In genomic region chr19:58355891-58356235, GRCh38 we compare ENCODE assay signal across 15 cellular contexts. TPM values are rescaled to one million over a fixed set of nuclear protein-coding genes. Genes with fewer than 3 reads are reported as not detected.
DNase-seq lines count a peak whose midpoint lies in the region; ATAC-seq and TF ChIP-seq lines count a peak whose summit lies in the region.
"Had no signal": no experiment of that assay in that cellular context is flagged by ENCODE, and none has a peak within 500 bp of the region (broad histone marks: within the 10 kb centered on the region; RNA-seq: fewer than 3 reads in every experiment).

No MANE protein-coding gene starts in this region.

- peak overlapping the region; percentile 73 for H3K4me3 Mint-ChIP-seq in natural killer cell
- H3K4me3 Mint-ChIP-seq: brain had no signal

- peaks cover 0 to 7% of the 10 kb centered on the region in 2 donors for H3K4me1 Mint-ChIP-seq in natural killer cell

- TF ChIP-seq CTCF in coronary artery (IDR thresholded peaks at IDR 0.05) (no peak), natural killer cell (IDR thresholded peaks at IDR 0.05) (no peak)

- no peaks in the 10 kb centered on the region for H3K36me3 ChIP-seq in urinary bladder (ENCODE audit: insufficient read depth)
- H3K36me3 ChIP-seq: transverse colon had no signal

- H3K36me3 Mint-ChIP-seq in natural killer cell, result no peaks in the 10 kb centered on the region

- no peaks in the 10 kb centered on the region for H3K9me3 Mint-ChIP-seq in natural killer cell
- H3K9me3 Mint-ChIP-seq: brain had no signal

- ATAC-seq in Right ventricle myocardium superior (ENCODE audit: poor library complexity), result peak; percentile 8
- ATAC-seq in natural killer cell, result no peak
- no peak for ATAC-seq in HG03565 (IDR thresholded peaks at IDR 0.05; ENCODE audit: unreplicated experiment)

- H3K4me3 ChIP-seq in coronary artery, result peak overlapping the region; percentile 67
- peak overlapping the region; percentile 8 for H3K4me3 ChIP-seq in urinary bladder (ENCODE audit: low read depth, low read length)
- H3K4me3 ChIP-seq: MG63, PC-9 had no signal

- no peaks in the 10 kb centered on the region for H3K4me1 ChIP-seq in urinary bladder (ENCODE audit: insufficient read depth)

- H3K27me3 Mint-ChIP-seq in natural killer cell (ENCODE audit: low read depth in 2 of 2), result peaks cover 0 to 5% of the 10 kb centered on the region in 2 donors
- H3K27me3 Mint-ChIP-seq: brain had no signal

- whole genome bisulfite sequencing in urinary bladder, result 20% methylated on average over 30 of the region's 30 CpGs

- intact Hi-C loops in Right ventricle myocardium superior (cut with DNase I) (no loop called here), cardiac septum (cut with DNase I) (no loop called here), natural killer cell (cut with micrococcal nuclease) (no loop called here)

- no peak overlapping the region for H3K27ac ChIP-seq in coronary artery
- no peak overlapping the region for H3K27ac ChIP-seq in urinary bladder (ENCODE audit: low read depth)
- H3K27ac ChIP-seq: PC-9, transverse colon had no signal

- H3K27ac Mint-ChIP-seq in natural killer cell, result no peak overlapping the region

- no peak for DNase-seq in Right ventricle myocardium superior
- no peak for DNase-seq in cardiac septum (ENCODE audit: low spot score)
- no peak for DNase-seq in coronary artery (ENCODE audit: low spot score)
- DNase-seq in natural killer cell, result no peak
- DNase-seq in HUDEP-2 (lab: John Stamatoyannopoulos, UW; ENCODE audit: unreplicated experiment in 76 of 76), result no peak
- DNase-seq in midbrain (lab: John Stamatoyannopoulos, UW), result no peak
- DNase-seq: C1 segment of cervical spinal cord, GDM1, MG63, NCI-H2227 treated with DMSO at 0.1 percent for 48 hours, PC-9, transverse colon had no signal

RNA-seq across cellular contexts. Expression of gene A1BG, which starts 2.6 kb away (rescaled TPM):
- 4.1 TPM for total RNA-seq in Right ventricle myocardium superior
- total RNA-seq in cardiac septum, result 5.2 TPM
- total RNA-seq in natural killer cell, result 10 to 100 TPM in 1 of 3 donors, 1 to 10 TPM in 2; 2.0 to 10.6 (median 3.5) TPM
- total RNA-seq in urinary bladder, result 0.69 TPM
- polyA plus RNA-seq in urinary bladder, result 19.3 TPM

RNA-seq across cellular contexts. Expression of gene ZNF497, which starts 6.7 kb away (rescaled TPM):
- 0.30 TPM for total RNA-seq in Right ventricle myocardium superior
- total RNA-seq in cardiac septum, result 0.40 TPM
- under 1 TPM; 0.40 to 0.61 (median 0.60) TPM for total RNA-seq in natural killer cell
- 2.1 TPM for total RNA-seq in urinary bladder
- polyA plus RNA-seq in urinary bladder, result 0.73 TPM

RNA-seq across cellular contexts. Expression of gene ZNF837, which starts 25.0 kb away (rescaled TPM):
- total RNA-seq in Right ventricle myocardium superior (0.13 TPM), cardiac septum (0.54 TPM), natural killer cell (1 to 10 TPM in 2 of 3 donors, under 1 TPM in 1; 0.63 to 1.4 (median 1.3) TPM), urinary bladder (1.5 TPM)
- polyA plus RNA-seq in urinary bladder, result 1.6 TPM

RNA-seq across cellular contexts. Expression of gene ZSCAN22, which starts 29.1 kb away (rescaled TPM):
- total RNA-seq in Right ventricle myocardium superior (1.7 TPM), cardiac septum (2.1 TPM), natural killer cell (1 to 10 TPM; 2.9 to 4.8 (median 3.2) TPM), urinary bladder (2.9 TPM)
- 1.6 TPM for polyA plus RNA-seq in urinary bladder
- total RNA-seq: PC-9 had no signal

RNA-seq across cellular contexts. Expression of gene RPS5, which starts 31.2 kb away (rescaled TPM):
- total RNA-seq in Right ventricle myocardium superior, result 481 TPM
- total RNA-seq in cardiac septum, result 394 TPM
- total RNA-seq in natural killer cell, result 100 to 1,000 TPM; 406 to 580 (median 525) TPM
- 1,214 TPM for total RNA-seq in urinary bladder
- polyA plus RNA-seq in urinary bladder, result 1,879 TPM
